ENCODE assay signal across 1 cellular context in genomic region chr1:32195972-32196823, GRCh38.
TF ChIP-seq lines count a peak whose summit lies in the region.

No MANE protein-coding gene starts in this region.

TF ChIP-seq in SK-N-SH, 30 proteins besides CTCF, POLR2A, EP300 and RAD21 (continued from another document):
- TF ChIP-seq REST (IDR thresholded peaks at IDR 0.05; ENCODE audit: low read depth, low read length) (no peak), SMC3 (IDR thresholded peaks at IDR 0.05; ENCODE audit: low read depth, low read length) (no peak), NFIC (IDR thresholded peaks at IDR 0.05; ENCODE audit: borderline replicate concordance) (no peak), ZBTB33 (IDR thresholded peaks at IDR 0.05; ENCODE audit: borderline replicate concordance, low read depth) (no peak)
